Comparison of ENCODE assay signal across 8 cellular contexts in genomic region chr1:26848947-26849774, GRCh38. TPM values are rescaled to one million over a fixed set of nuclear protein-coding genes. Genes with fewer than 3 reads are reported as not detected.
A peak's percentile ranks its signal among the peaks of the same experiment; 100 is the strongest.
DNase-seq lines count a peak whose midpoint lies in the region; ATAC-seq and TF ChIP-seq lines count a peak whose summit lies in the region.

No MANE protein-coding gene starts in this region.

- ATAC-seq in RWPE2 (ENCODE audit: low read depth), result peak; percentile 89

- H3K9me3 ChIP-seq in RWPE2 (ENCODE audit: severe bottlenecking), result no peaks in the 10 kb centered on the region

- H3K36me3 ChIP-seq in RWPE2 (ENCODE audit: low read depth), result peaks cover 55% of the 10 kb centered on the region

- no peaks in the 10 kb centered on the region for H3K27me3 ChIP-seq in RWPE2 (ENCODE audit: insufficient read depth, poor library complexity, severe bottlenecking)

- DNase-seq in Daoy (ENCODE audit: low read depth) (peak; percentile 95), RWPE2 (ENCODE audit: low spot score) (peak; percentile 98), fibroblast of peridontal ligament (ENCODE audit: extremely low read depth) (peak; percentile 70), renal cortical epithelial cell (ENCODE audit: low read depth) (peak; percentile 96), AML-193 (lab: John Stamatoyannopoulos, UW) (no peak), activated gamma-delta T cell treated with Interleukin-2 at 50 U/mL for 16 hours (no peak), NCI-H146 (lab: John Stamatoyannopoulos, UW) (no peak), HUDEP-2 (lab: John Stamatoyannopoulos, UW; ENCODE audit: unreplicated experiment in 76 of 76) (no peak)

- H3K4me3 ChIP-seq in RWPE2 (ENCODE audit: severe bottlenecking), result no peak overlapping the region

- peaks cover 27% of the 10 kb centered on the region for H3K4me1 ChIP-seq in RWPE2 (ENCODE audit: insufficient read depth, poor library complexity, severe bottlenecking)

- peak; percentile 20 for TF ChIP-seq CTCF in RWPE2 (IDR thresholded peaks at IDR 0.05; ENCODE audit: poor library complexity, severe bottlenecking)

- peak overlapping the region; percentile 88 for H3K27ac ChIP-seq in RWPE2 (ENCODE audit: poor library complexity, severe bottlenecking)

RNA-seq across cellular contexts. Expression of gene SFN, which starts 13.8 kb away (rescaled TPM):
- total RNA-seq in Daoy (2014; rRNA removed; shearing (Covaris generic)), result 0.80 and 1.8 TPM in 2 replicates
- total RNA-seq in renal cortical epithelial cell, result 21.6 and 97.9 TPM in 2 replicates

RNA-seq across cellular contexts. Expression of gene ZDHHC18, which starts 22.7 kb away (rescaled TPM):
- 10.7 and 13.9 TPM in 2 replicates for total RNA-seq in Daoy (2014; rRNA removed; shearing (Covaris generic))
- 8.9 and 10.3 TPM in 2 replicates for total RNA-seq in renal cortical epithelial cell

RNA-seq across cellular contexts. Expression of gene GPN2, which starts 40.9 kb away (rescaled TPM):
- 13.3 and 16.7 TPM in 2 replicates for total RNA-seq in Daoy (2014; rRNA removed; shearing (Covaris generic))
- total RNA-seq in renal cortical epithelial cell, result 10.4 and 15.1 TPM in 2 replicates

RNA-seq across cellular contexts. Expression of gene GPATCH3, which starts 51.1 kb away (rescaled TPM):
- total RNA-seq in Daoy (2014; rRNA removed; shearing (Covaris generic)), result 9.2 and 9.9 TPM in 2 replicates
- total RNA-seq in renal cortical epithelial cell, result 6.4 and 7.0 TPM in 2 replicates

Comparison
In these comparisons a context has a peak if more than half of its experiments do, and no peak if none do; other contexts are left out.
1. DNase-seq: peak in Daoy (single experiment), RWPE2 (single experiment), fibroblast of peridontal ligament (single experiment) and renal cortical epithelial cell (single experiment); none in AML-193 (0 of 2), activated gamma-delta T cell treated with Interleukin-2 at 50 U/mL for 16 hours (single experiment), NCI-H146 (single experiment) and HUDEP-2 (0 of 76).